ENCODE assay signal across 1 cellular context in genomic region chr1:119631433-119632102, GRCh38.
A peak's percentile ranks its signal among the peaks of the same experiment; 100 is the strongest.
TF ChIP-seq lines count a peak whose summit lies in the region.

No MANE protein-coding gene starts in this region.

TF ChIP-seq in HepG2, 621 proteins besides CTCF, POLR2A, EP300 and RAD21 (continued from another document and continues in another):
- peak; percentile 84; the same call in 1 of the 2 replicates for TF ChIP-seq ZNF800 (CRISPR knock-in tag; IDR thresholded peaks at IDR 0.05)
- no peak for TF ChIP-seq THAP7 (CRISPR knock-in tag; IDR thresholded peaks at IDR 0.05)
- TF ChIP-seq ZNF496 (CRISPR knock-in tag; IDR thresholded peaks at IDR 0.05; ENCODE audit: insufficient replicate concordance) = no peak
- TF ChIP-seq DMTF1 (CRISPR knock-in tag; IDR thresholded peaks at IDR 0.05) = no peak
- peak; percentile 63; the same call in 1 of the 2 replicates for TF ChIP-seq MAZ (IDR thresholded peaks at IDR 0.05; ENCODE audit: borderline replicate concordance, low read depth, low read length)
- TF ChIP-seq MAZ (CRISPR knock-in tag; IDR thresholded peaks at IDR 0.05; ENCODE audit: low read depth) = peak; percentile 89
- peak; percentile 5; the same call in 1 of the 2 replicates for TF ChIP-seq ELF3 (CRISPR knock-in tag; IDR thresholded peaks at IDR 0.05)
- no peak; the same call in 2 of the 3 replicates for TF ChIP-seq MXI1 (IDR thresholded peaks at IDR 0.05; ENCODE audit: borderline replicate concordance, low read depth, low read length)
- no peak for TF ChIP-seq ZNF850 (CRISPR knock-in tag; conservative IDR thresholded peaks at IDR 0.05)
- peak; percentile 81; the same call in 1 of the 2 replicates for TF ChIP-seq ZNF761 (CRISPR knock-in tag; conservative IDR thresholded peaks at IDR 0.05)
- 0 out of 2 replicates have a peak, but pooled peaks have one; percentile 18 for TF ChIP-seq ZNF205 (CRISPR knock-in tag; IDR thresholded peaks at IDR 0.05)
- TF ChIP-seq ZNF282 (IDR thresholded peaks at IDR 0.05; ENCODE audit: partially characterized antibody) = no peak
- no peak for TF ChIP-seq ZHX2 (IDR thresholded peaks at IDR 0.05; ENCODE audit: low read depth)
- TF ChIP-seq ZHX2 (CRISPR knock-in tag; IDR thresholded peaks at IDR 0.05; ENCODE audit: borderline replicate concordance) = 0 out of 2 replicates have a peak, but pooled peaks have one; percentile 60
- peak; percentile 73; the same call in 1 of the 2 replicates for TF ChIP-seq ARID4A (CRISPR knock-in tag; IDR thresholded peaks at IDR 0.05; ENCODE audit: borderline replicate concordance)
- TF ChIP-seq ZSCAN31 (CRISPR knock-in tag; IDR thresholded peaks at IDR 0.05; ENCODE audit: low read depth) = no peak; the same call in none of the 2 replicates
- no peak for TF ChIP-seq IKZF4 (CRISPR knock-in tag; IDR thresholded peaks at IDR 0.05; ENCODE audit: borderline replicate concordance, low read depth, not compliant biosample characterization)
- TF ChIP-seq PCBP1 (IDR thresholded peaks at IDR 0.05; ENCODE audit: borderline replicate concordance, low read depth, low read length) = no peak
- TF ChIP-seq ZC3H4 (CRISPR knock-in tag; IDR thresholded peaks at IDR 0.05; ENCODE audit: borderline replicate concordance) = no peak
- TF ChIP-seq TRAFD1 (CRISPR knock-in tag; IDR thresholded peaks at IDR 0.05; ENCODE audit: borderline replicate concordance) = no peak
- TF ChIP-seq CHD4 (IDR thresholded peaks at IDR 0.05; ENCODE audit: borderline replicate concordance, low read length) = no peak
- TF ChIP-seq NCOA5 (CRISPR knock-in tag; IDR thresholded peaks at IDR 0.05) = no peak
- peak; percentile 64; the same call in 1 of the 2 replicates for TF ChIP-seq NCOR1 (IDR thresholded peaks at IDR 0.05; ENCODE audit: borderline replicate concordance, low read length)
- TF ChIP-seq GTF2F1 (IDR thresholded peaks at IDR 0.05; ENCODE audit: low read length) = no peak
- no peak for TF ChIP-seq SSRP1 (CRISPR knock-in tag; IDR thresholded peaks at IDR 0.05)
- TF ChIP-seq ZNF513 (CRISPR knock-in tag; conservative IDR thresholded peaks at IDR 0.05) = no peak
- peak; percentile 76; the same call in 1 of the 2 replicates for TF ChIP-seq ZNF343 (CRISPR knock-in tag; IDR thresholded peaks at IDR 0.05)
- TF ChIP-seq ZNF839 (CRISPR knock-in tag; IDR thresholded peaks at IDR 0.05; ENCODE audit: borderline replicate concordance) = no peak
- peak; percentile 67 for TF ChIP-seq RXRA (CRISPR knock-in tag; IDR thresholded peaks at IDR 0.05)
- no peak; the same call in 1 of the 2 replicates for TF ChIP-seq ZBTB4 (CRISPR knock-in tag; IDR thresholded peaks at IDR 0.05; ENCODE audit: borderline replicate concordance)
- no peak for TF ChIP-seq RELA (CRISPR knock-in tag; IDR thresholded peaks at IDR 0.05)
- TF ChIP-seq IRX3 (CRISPR knock-in tag; IDR thresholded peaks at IDR 0.05; ENCODE audit: borderline replicate concordance, low read depth) = peak; percentile 52; the same call in 1 of the 2 replicates
- no peak for TF ChIP-seq ZNF34 (CRISPR knock-in tag; IDR thresholded peaks at IDR 0.05; ENCODE audit: borderline replicate concordance)
- no peak for TF ChIP-seq SMAD9 (CRISPR knock-in tag; IDR thresholded peaks at IDR 0.05)
- TF ChIP-seq ZNF746 (CRISPR knock-in tag; IDR thresholded peaks at IDR 0.05) = 0 out of 2 replicates have a peak, but pooled peaks have one; percentile 27
